25 cellular contexts compared by ENCODE assay signal in the genomic region with DNA sequence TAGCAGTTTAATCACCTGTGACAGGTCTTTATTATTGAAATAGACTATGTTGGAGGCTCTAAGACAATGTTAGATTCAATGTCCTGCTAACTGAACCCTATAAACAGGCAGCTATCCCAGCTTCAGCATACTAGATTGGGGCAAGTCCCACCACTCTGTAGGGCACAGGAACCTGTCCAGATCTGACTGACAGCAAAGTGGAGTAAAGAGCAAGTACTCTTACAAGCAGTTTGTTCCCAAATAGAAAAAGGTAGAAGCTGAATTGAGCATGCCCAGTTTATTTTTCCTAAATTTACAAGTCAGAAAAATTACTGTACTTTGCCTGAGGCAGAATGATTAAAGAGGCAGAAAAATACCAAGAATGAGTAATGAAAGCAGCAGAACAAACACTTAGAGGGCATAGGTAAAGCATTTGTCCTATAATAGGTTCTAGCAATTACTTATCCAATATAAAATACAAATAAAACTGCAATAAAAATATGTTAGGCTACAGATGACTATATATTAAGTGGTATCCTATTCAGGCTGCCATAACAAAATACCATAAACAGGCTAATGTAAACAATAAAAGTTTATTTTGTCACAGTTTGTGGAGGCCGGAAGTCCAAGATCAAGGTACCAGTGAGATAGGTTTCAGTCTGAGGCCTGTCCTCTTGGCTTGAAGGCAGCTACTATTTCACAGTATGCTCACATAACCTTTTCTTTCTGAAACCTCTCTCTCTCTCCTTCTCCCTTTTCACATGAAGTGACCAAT.
"Had no signal": no experiment of that assay in that cellular context is flagged by ENCODE, and none has a peak within 500 bp of the region (broad histone marks: within the 10 kb centered on the region; RNA-seq: fewer than 3 reads in every experiment).

No MANE protein-coding gene starts in this region.

- H3K4me1 ChIP-seq: left ventricle myocardium inferior, right atrium auricular region, tibial nerve, uterus had no signal

- H3K27me3 Mint-ChIP-seq: activated B cell treated with CpG ODN at 0.5 μM for 24 hours; activated naive CD8-positive, alpha-beta T cell treated with anti-CD3 and anti-CD28 coated beads, Interleukin-2, amount 10 ng/mL, durations not matched to agents 7 days and 5 days; effector memory CD8-positive, alpha-beta T cell; memory B cell; naive thymus-derived CD8-positive, alpha-beta T cell had no signal

- ATAC-seq: activated CD8-positive, alpha-beta T cell treated with anti-CD3 and anti-CD28 coated beads, Interleukin-2, amount 10 ng/mL, durations not matched to agents 7 days and 5 days; activated T-cell treated with anti-CD3 and anti-CD28 coated beads, Interleukin-2, amount 50 U/mL, for 72 hours; effector memory CD8-positive, alpha-beta T cell; naive thymus-derived CD8-positive, alpha-beta T cell had no signal

- H3K9me3 Mint-ChIP-seq: effector memory CD8-positive, alpha-beta T cell had no signal

- H3K27me3 ChIP-seq: neutrophil, right atrium auricular region, tibial nerve, uterus had no signal

- H3K27ac ChIP-seq: left ventricle myocardium inferior, neutrophil, right atrium auricular region, skin epidermis, tibial nerve, uterus had no signal

- H3K4me3 Mint-ChIP-seq: activated B cell treated with CpG ODN at 0.5 μM for 24 hours; activated CD8-positive, alpha-beta T cell treated with anti-CD3 and anti-CD28 coated beads, Interleukin-2, amount 10 ng/mL, durations not matched to agents 7 days and 5 days; activated naive CD8-positive, alpha-beta T cell treated with anti-CD3 and anti-CD28 coated beads, Interleukin-2, amount 10 ng/mL, durations not matched to agents 7 days and 5 days; activated T-cell treated with anti-CD3 and anti-CD28 coated beads, Interleukin-2, amount 50 U/mL, for 72 hours; effector memory CD8-positive, alpha-beta T cell; memory B cell; naive thymus-derived CD8-positive, alpha-beta T cell had no signal

- H3K36me3 ChIP-seq: left ventricle myocardium inferior, neutrophil, right atrium auricular region, tibial nerve, uterus had no signal

- H3K4me1 Mint-ChIP-seq: activated B cell treated with CpG ODN at 0.5 μM for 24 hours; activated naive CD8-positive, alpha-beta T cell treated with anti-CD3 and anti-CD28 coated beads, Interleukin-2, amount 10 ng/mL, durations not matched to agents 7 days and 5 days; memory B cell; naive thymus-derived CD8-positive, alpha-beta T cell had no signal

- H3K9me3 ChIP-seq: neutrophil, uterus had no signal

- H3K4me3 ChIP-seq: left ventricle myocardium inferior, right atrium auricular region, skin epidermis, tibial nerve, uterus had no signal

- H3K36me3 Mint-ChIP-seq: activated naive CD8-positive, alpha-beta T cell treated with anti-CD3 and anti-CD28 coated beads, Interleukin-2, amount 10 ng/mL, durations not matched to agents 7 days and 5 days; memory B cell had no signal

- DNase-seq: activated B cell treated with CpG ODN at 0.5 μM for 24 hours; activated CD4-positive, alpha-beta T cell treated with anti-CD3 and anti-CD28 coated beads for 48 hours; activated CD8-positive, alpha-beta memory T cell treated with anti-CD3 and anti-CD28 coated beads, Interleukin-2, amount 50 U/mL, for 48 hours; activated CD8-positive, alpha-beta T cell treated with anti-CD3 and anti-CD28 coated beads, Interleukin-2, amount 10 ng/mL, durations not matched to agents 7 days and 5 days; activated gamma-delta T cell treated with Interleukin-2 at 50 U/mL for 16 hours; activated naive CD8-positive, alpha-beta T cell treated with anti-CD3 and anti-CD28 coated beads, Interleukin-2, amount 10 ng/mL, durations not matched to agents 7 days and 5 days; activated T-cell treated with anti-CD3 and anti-CD28 coated beads, Interleukin-2, amount 50 U/mL, for 72 hours; aorta; dermis blood vessel endothelial cell; effector memory CD8-positive, alpha-beta T cell; islet precursor cell; left ventricle myocardium inferior; naive thymus-derived CD8-positive, alpha-beta T cell; posterior cingulate gyrus; stimulated activated CD4-positive, alpha-beta T cell treated with anti-CD3 and anti-CD28 coated beads, Interleukin-4, amount 100 ng/mL, for 4 hours; stimulated activated CD8-positive, alpha-beta memory T cell treated with anti-CD3 and anti-CD28 coated beads, Interleukin-4, amount 100 ng/mL, for 48 hours; stimulated activated naive CD4-positive, alpha-beta T cell treated with Interleukin-2 at 50 U/mL for 16 hours; substantia nigra; T-helper 2 cell; uterus had no signal

- H3K27ac Mint-ChIP-seq: activated B cell treated with CpG ODN at 0.5 μM for 24 hours; activated CD8-positive, alpha-beta T cell treated with anti-CD3 and anti-CD28 coated beads, Interleukin-2, amount 10 ng/mL, durations not matched to agents 7 days and 5 days; activated naive CD8-positive, alpha-beta T cell treated with anti-CD3 and anti-CD28 coated beads, Interleukin-2, amount 10 ng/mL, durations not matched to agents 7 days and 5 days; activated T-cell treated with anti-CD3 and anti-CD28 coated beads, Interleukin-2, amount 50 U/mL, for 72 hours; effector memory CD8-positive, alpha-beta T cell; memory B cell; naive thymus-derived CD8-positive, alpha-beta T cell had no signal
